In genomic region chr1:169711469-169712308, GRCh38 we compare ENCODE assay signal across 1 cellular context.
TF ChIP-seq lines count a peak whose summit lies in the region.

Gene SELL, minus strand, starts transcription at chr1:169711620. Its CDS starts 122 bp downstream, at chr1:169711498.

TF ChIP-seq in HepG2, 621 proteins besides CTCF, POLR2A, EP300 and RAD21 (continued from another document):
- peak; percentile 5; the same call in 1 of the 2 replicates for TF ChIP-seq RXRB (CRISPR knock-in tag; IDR thresholded peaks at IDR 0.05; ENCODE audit: borderline replicate concordance)
- no peak for TF ChIP-seq ZNF567 (CRISPR knock-in tag; IDR thresholded peaks at IDR 0.05; ENCODE audit: borderline replicate concordance)
- 0 out of 2 replicates have a peak, but pooled peaks have one; percentile 18 for TF ChIP-seq IKZF1 (IDR thresholded peaks at IDR 0.05)
- TF ChIP-seq TAF15 (IDR thresholded peaks at IDR 0.05; ENCODE audit: low read depth, low read length, poor library complexity, severe bottlenecking), result no peak
- TF ChIP-seq, protein P1, sequence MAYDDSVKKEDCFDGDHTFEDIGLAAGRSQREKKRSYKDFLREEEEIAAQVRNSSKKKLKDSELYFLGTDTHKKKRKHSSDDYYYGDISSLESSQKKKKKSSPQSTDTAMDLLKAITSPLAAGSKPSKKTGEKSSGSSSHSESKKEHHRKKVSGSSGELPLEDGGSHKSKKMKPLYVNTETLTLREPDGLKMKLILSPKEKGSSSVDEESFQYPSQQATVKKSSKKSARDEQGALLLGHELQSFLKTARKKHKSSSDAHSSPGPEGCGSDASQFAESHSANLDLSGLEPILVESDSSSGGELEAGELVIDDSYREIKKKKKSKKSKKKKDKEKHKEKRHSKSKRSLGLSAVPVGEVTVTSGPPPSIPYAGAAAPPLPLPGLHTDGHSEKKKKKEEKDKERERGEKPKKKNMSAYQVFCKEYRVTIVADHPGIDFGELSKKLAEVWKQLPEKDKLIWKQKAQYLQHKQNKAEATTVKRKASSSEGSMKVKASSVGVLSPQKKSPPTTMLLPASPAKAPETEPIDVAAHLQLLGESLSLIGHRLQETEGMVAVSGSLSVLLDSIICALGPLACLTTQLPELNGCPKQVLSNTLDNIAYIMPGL (CRISPR knock-in tag; IDR thresholded peaks at IDR 0.05; ENCODE audit: borderline replicate concordance in 1 of 2, low read depth in 1 of 2), result peak; percentile 46 to 56; a peak in 2 of 4 replicates
- TF ChIP-seq STAG1 (CRISPR knock-in tag; IDR thresholded peaks at IDR 0.05), result peak; percentile 84
- TF ChIP-seq ZNF512B (CRISPR knock-in tag; IDR thresholded peaks at IDR 0.05; ENCODE audit: borderline replicate concordance), result 0 out of 2 replicates have a peak, but pooled peaks have one; percentile 66
- TF ChIP-seq PCBP2 (optimal IDR thresholded peaks at IDR 0.05; ENCODE audit: low read depth, low read length, poor library complexity, severe bottlenecking), result peak; percentile 62
- peak; percentile 97 for TF ChIP-seq ZNF652 (CRISPR knock-in tag; IDR thresholded peaks at IDR 0.05; ENCODE audit: borderline replicate concordance, low read depth)
- TF ChIP-seq GABPA (IDR thresholded peaks at IDR 0.05; ENCODE audit: low read depth, low read length), result no peak
- peak; percentile 39; the same call in 1 of the 2 replicates for TF ChIP-seq GABPA (CRISPR knock-in tag; IDR thresholded peaks at IDR 0.05; ENCODE audit: low read depth)
- TF ChIP-seq ELF1 (CRISPR knock-in tag; IDR thresholded peaks at IDR 0.05), result peak; percentile 82
- TF ChIP-seq IKZF4 (CRISPR knock-in tag; IDR thresholded peaks at IDR 0.05; ENCODE audit: borderline replicate concordance, low read depth, not compliant biosample characterization), result no peak
- peak; percentile 36; the same call in 1 of the 2 replicates for TF ChIP-seq TARDBP (CRISPR knock-in tag; IDR thresholded peaks at IDR 0.05)
- peak; percentile 86 for TF ChIP-seq SMC3 (IDR thresholded peaks at IDR 0.05; ENCODE audit: low read length)
- TF ChIP-seq ZNF775 (CRISPR knock-in tag; IDR thresholded peaks at IDR 0.05; ENCODE audit: borderline replicate concordance), result peak; percentile 70; the same call in 1 of the 2 replicates
- 0 out of 2 replicates have a peak, but pooled peaks have one; percentile 17 for TF ChIP-seq FOXP1 (IDR thresholded peaks at IDR 0.05)
- no peak for TF ChIP-seq FOXP1 (CRISPR knock-in tag; IDR thresholded peaks at IDR 0.05)
- 0 out of 2 replicates have a peak, but pooled peaks have one; percentile 22 for TF ChIP-seq ZNF12 (CRISPR knock-in tag; IDR thresholded peaks at IDR 0.05)
- TF ChIP-seq ZNF512 (CRISPR knock-in tag; IDR thresholded peaks at IDR 0.05), result peak; percentile 82; the same call in 1 of the 2 replicates
- no peak for TF ChIP-seq GTF3A (CRISPR knock-in tag; conservative IDR thresholded peaks at IDR 0.05)
- TF ChIP-seq GFI1 (CRISPR knock-in tag; IDR thresholded peaks at IDR 0.05; ENCODE audit: borderline replicate concordance), result peak; percentile 43; the same call in 1 of the 2 replicates
- TF ChIP-seq ELF3 (CRISPR knock-in tag; IDR thresholded peaks at IDR 0.05), result peak; percentile 51; the same call in 1 of the 2 replicates
